In the genomic region with DNA sequence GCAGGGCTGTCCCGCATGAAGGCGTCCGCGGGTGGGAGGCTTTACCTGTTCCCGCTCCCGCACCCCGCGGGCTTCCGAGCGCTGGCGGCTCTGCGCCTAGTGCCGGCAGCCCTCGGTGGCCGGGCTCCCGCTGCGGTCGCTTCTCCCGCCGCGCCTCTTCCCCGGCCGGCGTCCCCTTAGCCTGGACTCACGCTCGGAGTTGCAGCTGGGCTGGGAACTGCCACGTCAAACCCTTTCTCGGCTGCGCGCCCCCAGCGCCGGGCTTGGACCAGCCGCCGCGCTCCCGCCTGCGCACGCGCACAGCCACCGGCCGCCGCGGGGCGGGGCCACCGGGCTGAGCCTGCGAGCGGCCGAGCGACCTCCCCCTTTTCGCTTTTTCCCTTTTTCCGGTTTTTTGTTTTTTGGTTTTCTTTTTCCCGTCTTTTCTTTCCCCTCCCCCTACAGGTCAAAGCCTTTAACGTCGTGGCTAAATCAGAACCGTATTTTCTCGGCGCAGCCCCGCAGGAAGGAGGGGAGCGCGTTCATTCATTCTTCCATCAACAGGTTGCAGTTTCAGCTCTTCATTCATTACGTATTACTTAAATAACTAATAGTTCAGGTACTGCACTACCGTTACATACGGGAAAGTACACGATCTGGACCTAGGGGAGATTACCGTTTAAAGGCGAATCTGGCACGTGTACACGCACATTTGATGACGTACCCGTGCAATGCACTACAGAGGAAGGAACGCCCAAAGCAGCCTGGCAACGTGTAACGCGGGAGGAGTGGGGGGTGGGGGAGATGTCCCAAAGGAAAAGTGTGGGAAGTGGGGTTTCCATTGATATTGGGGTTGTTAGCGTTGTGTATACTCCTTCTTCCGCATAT, we compare ENCODE assay signal across 8 cellular contexts. TPM values are rescaled to one million over a fixed set of nuclear protein-coding genes. Genes with fewer than 3 reads are reported as not detected.
DNase-seq lines count a peak whose midpoint lies in the region; ATAC-seq, FAIRE-seq and TF ChIP-seq lines count a peak whose summit lies in the region.

A gene with protein sequence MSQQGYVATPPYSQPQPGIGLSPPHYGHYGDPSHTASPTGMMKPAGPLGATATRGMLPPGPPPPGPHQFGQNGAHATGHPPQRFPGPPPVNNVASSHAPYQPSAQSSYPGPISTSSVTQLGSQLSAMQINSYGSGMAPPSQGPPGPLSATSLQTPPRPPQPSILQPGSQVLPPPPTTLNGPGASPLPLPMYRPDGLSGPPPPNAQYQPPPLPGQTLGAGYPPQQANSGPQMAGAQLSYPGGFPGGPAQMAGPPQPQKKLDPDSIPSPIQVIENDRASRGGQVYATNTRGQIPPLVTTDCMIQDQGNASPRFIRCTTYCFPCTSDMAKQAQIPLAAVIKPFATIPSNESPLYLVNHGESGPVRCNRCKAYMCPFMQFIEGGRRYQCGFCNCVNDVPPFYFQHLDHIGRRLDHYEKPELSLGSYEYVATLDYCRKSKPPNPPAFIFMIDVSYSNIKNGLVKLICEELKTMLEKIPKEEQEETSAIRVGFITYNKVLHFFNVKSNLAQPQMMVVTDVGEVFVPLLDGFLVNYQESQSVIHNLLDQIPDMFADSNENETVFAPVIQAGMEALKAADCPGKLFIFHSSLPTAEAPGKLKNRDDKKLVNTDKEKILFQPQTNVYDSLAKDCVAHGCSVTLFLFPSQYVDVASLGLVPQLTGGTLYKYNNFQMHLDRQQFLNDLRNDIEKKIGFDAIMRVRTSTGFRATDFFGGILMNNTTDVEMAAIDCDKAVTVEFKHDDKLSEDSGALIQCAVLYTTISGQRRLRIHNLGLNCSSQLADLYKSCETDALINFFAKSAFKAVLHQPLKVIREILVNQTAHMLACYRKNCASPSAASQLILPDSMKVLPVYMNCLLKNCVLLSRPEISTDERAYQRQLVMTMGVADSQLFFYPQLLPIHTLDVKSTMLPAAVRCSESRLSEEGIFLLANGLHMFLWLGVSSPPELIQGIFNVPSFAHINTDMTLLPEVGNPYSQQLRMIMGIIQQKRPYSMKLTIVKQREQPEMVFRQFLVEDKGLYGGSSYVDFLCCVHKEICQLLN (minus strand): TSS at position 231 of the 867 bp plus-strand sequence. CDS start 2,430 bp downstream, outside the sequence.

- H3K4me3 ChIP-seq in psoas muscle, result peak within 1 kb of the TSS; percentile 100

- peaks cover 24% of the 10 kb centered on the region for H3K4me1 Mint-ChIP-seq in T-helper 1 cell treated with Interleukin-12 subunit alpha and Interleukin-12 subunit beta and Interleukin-4 antibody, amounts not matched to agents 30 μg/mL and 1 μg/mL, for 36 hours (ENCODE audit: low read depth)

- 0 to 1% (median 0%) methylated on average over 58 to 76 of the region's 76 CpGs for WGBS in psoas muscle, 3 donors

- H3K9me3 ChIP-seq in psoas muscle, result no peaks in the 10 kb centered on the region

- DNase-seq in GM12892 (ENCODE audit: insufficient read length) (peak; percentile 86), NCI-H1105 (lab: John Stamatoyannopoulos, UW) (peak; percentile 58), amniotic stem cell (lab: John Stamatoyannopoulos, UW) (peak; percentile 80), left ventricle myocardium superior (peak; percentile 95), psoas muscle (peak; percentile 92 to 95), urothelium cell line (ENCODE audit: low spot score) (peak; percentile 98)

- peak within 1 kb of the TSS; percentile 93 for H3K27ac ChIP-seq in psoas muscle

- no peak for TF ChIP-seq CTCF in psoas muscle (IDR thresholded peaks at IDR 0.05)

- H3K27ac Mint-ChIP-seq in T-helper 1 cell treated with Interleukin-12 subunit alpha and Interleukin-12 subunit beta and Interleukin-4 antibody, amounts not matched to agents 30 μg/mL and 1 μg/mL, for 36 hours, result peak within 1 kb of the TSS; percentile 97

- peaks cover 0 to 24% of the 10 kb centered on the region in 2 donors for H3K36me3 ChIP-seq in psoas muscle (ENCODE audit: insufficient read depth in 1 of 2, low read depth in 1 of 2)

- peaks cover 14% of the 10 kb centered on the region for H3K36me3 Mint-ChIP-seq in T-helper 1 cell treated with Interleukin-12 subunit alpha and Interleukin-12 subunit beta and Interleukin-4 antibody, amounts not matched to agents 30 μg/mL and 1 μg/mL, for 36 hours (ENCODE audit: low read depth)

- peak within 1 kb of the TSS; percentile 98 for H3K4me3 Mint-ChIP-seq in T-helper 1 cell treated with Interleukin-12 subunit alpha and Interleukin-12 subunit beta and Interleukin-4 antibody, amounts not matched to agents 30 μg/mL and 1 μg/mL, for 36 hours

- H3K9me3 Mint-ChIP-seq in T-helper 1 cell treated with Interleukin-12 subunit alpha and Interleukin-12 subunit beta and Interleukin-4 antibody, amounts not matched to agents 30 μg/mL and 1 μg/mL, for 36 hours, result no peaks in the 10 kb centered on the region

- H3K27me3 ChIP-seq in psoas muscle (ENCODE audit: insufficient read depth in 3 of 3, low read length in 2 of 3), result no peaks in the 10 kb centered on the region

- H3K4me1 ChIP-seq in psoas muscle, result peaks cover 9% of the 10 kb centered on the region

- peak; percentile 83 for ATAC-seq in HG02642 (IDR thresholded peaks at IDR 0.05; ENCODE audit: poor library complexity, unreplicated experiment)
- peak; percentile 98 for ATAC-seq in left ventricle myocardium superior
- peak; percentile 96 to 98 (median 98) for ATAC-seq in psoas muscle

- H3K27me3 Mint-ChIP-seq in T-helper 1 cell treated with Interleukin-12 subunit alpha and Interleukin-12 subunit beta and Interleukin-4 antibody, amounts not matched to agents 30 μg/mL and 1 μg/mL, for 36 hours (ENCODE audit: low read depth), result peaks cover 6% of the 10 kb centered on the region

- intact Hi-C loops in left ventricle myocardium superior (cut with micrococcal nuclease), result no loop called here
- intact Hi-C loops in psoas muscle (cut with DNase I), result loop anchor here in 1 of 2 donors (5.0 kb wide), 3 partner anchors 51 to 131 kb away; a partner anchor contains a TSS

- FAIRE-seq in GM12892 (lab: Jason Lieb, UNC) (peak; percentile 86), urothelium cell line (lab: Jason Lieb, UNC) (peak; percentile 62)

- TF ChIP-seq POLR2A in GM12892 (IDR thresholded peaks at IDR 0.05; ENCODE audit: low read depth, low read length), result peak; percentile 61; the same call in 1 of the 2 replicates

RNA-seq across cellular contexts. Expression of the gene that starts here (rescaled TPM):
- 25.9 TPM for polyA plus RNA-seq in GM12892 (2012; ENCODE audit: missing spikeins)
- 12.5 TPM for total RNA-seq in left ventricle myocardium superior
- 10 to 100 TPM in 1 of 4 donors, 1 to 10 TPM in 3; 5.8 to 13.7 (median 6.3) TPM for total RNA-seq in psoas muscle
- polyA plus RNA-seq in psoas muscle, result 1 to 10 TPM; 2.4 to 5.9 (median 5.5) TPM

Comparison
In these comparisons a context has a peak if more than half of its experiments do, and no peak if none do; other contexts are left out.
1. Peak in every context shown above with its lines: DNase-seq, ATAC-seq, H3K4me3 ChIP-seq and H3K27ac ChIP-seq.